Comparison of ENCODE assay signal across 1 cellular context in the genomic region with DNA sequence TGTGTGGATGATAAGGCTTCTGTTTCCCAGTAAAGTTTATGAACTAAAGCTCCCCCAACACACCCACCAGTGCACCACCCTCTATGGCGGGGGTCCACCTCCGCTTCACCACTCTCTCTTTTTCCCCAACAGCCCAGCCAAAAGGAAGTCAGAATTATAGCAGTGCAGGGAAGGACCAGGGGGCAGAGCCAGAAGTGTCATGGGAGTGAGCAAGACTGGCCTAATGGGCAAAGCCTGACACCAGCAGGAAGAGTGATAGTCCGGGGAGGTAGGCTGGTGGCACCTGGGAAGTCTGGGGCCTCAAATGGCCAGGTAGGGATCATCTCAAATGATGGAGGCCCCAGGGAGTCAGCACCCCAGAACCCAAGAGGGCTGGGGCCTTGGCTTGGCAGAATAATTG.
TF ChIP-seq lines count a peak whose summit lies in the region.

No MANE protein-coding gene starts in this region.

TF ChIP-seq in GM23338, 12 proteins besides CTCF, POLR2A, EP300 and RAD21:
- TF ChIP-seq, protein P1, sequence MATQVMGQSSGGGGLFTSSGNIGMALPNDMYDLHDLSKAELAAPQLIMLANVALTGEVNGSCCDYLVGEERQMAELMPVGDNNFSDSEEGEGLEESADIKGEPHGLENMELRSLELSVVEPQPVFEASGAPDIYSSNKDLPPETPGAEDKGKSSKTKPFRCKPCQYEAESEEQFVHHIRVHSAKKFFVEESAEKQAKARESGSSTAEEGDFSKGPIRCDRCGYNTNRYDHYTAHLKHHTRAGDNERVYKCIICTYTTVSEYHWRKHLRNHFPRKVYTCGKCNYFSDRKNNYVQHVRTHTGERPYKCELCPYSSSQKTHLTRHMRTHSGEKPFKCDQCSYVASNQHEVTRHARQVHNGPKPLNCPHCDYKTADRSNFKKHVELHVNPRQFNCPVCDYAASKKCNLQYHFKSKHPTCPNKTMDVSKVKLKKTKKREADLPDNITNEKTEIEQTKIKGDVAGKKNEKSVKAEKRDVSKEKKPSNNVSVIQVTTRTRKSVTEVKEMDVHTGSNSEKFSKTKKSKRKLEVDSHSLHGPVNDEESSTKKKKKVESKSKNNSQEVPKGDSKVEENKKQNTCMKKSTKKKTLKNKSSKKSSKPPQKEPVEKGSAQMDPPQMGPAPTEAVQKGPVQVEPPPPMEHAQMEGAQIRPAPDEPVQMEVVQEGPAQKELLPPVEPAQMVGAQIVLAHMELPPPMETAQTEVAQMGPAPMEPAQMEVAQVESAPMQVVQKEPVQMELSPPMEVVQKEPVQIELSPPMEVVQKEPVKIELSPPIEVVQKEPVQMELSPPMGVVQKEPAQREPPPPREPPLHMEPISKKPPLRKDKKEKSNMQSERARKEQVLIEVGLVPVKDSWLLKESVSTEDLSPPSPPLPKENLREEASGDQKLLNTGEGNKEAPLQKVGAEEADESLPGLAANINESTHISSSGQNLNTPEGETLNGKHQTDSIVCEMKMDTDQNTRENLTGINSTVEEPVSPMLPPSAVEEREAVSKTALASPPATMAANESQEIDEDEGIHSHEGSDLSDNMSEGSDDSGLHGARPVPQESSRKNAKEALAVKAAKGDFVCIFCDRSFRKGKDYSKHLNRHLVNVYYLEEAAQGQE (IDR thresholded peaks at IDR 0.05; ENCODE audit: unreplicated experiment) = no peak
- TF ChIP-seq JUNB (IDR thresholded peaks at IDR 0.05; ENCODE audit: unreplicated experiment) (no peak), CREB1 (CRISPR knock-in tag; IDR thresholded peaks at IDR 0.05; ENCODE audit: low read depth) (no peak), POLR2AphosphoS5 (IDR thresholded peaks at IDR 0.05; ENCODE audit: low read depth) (no peak), ZNF114 (CRISPR knock-in tag; IDR thresholded peaks at IDR 0.05) (no peak), STAT1 (IDR thresholded peaks at IDR 0.05; ENCODE audit: unreplicated experiment) (no peak), ZNF331 (CRISPR knock-in tag; IDR thresholded peaks at IDR 0.05; ENCODE audit: low read depth) (no peak), EZH2phosphoT487 (IDR thresholded peaks at IDR 0.05; ENCODE audit: unreplicated experiment) (no peak), NANOG (IDR thresholded peaks at IDR 0.05; ENCODE audit: borderline replicate concordance) (no peak), EZH2 (IDR thresholded peaks at IDR 0.05; ENCODE audit: low read depth, unreplicated experiment) (no peak)
- TF ChIP-seq, protein P2, sequence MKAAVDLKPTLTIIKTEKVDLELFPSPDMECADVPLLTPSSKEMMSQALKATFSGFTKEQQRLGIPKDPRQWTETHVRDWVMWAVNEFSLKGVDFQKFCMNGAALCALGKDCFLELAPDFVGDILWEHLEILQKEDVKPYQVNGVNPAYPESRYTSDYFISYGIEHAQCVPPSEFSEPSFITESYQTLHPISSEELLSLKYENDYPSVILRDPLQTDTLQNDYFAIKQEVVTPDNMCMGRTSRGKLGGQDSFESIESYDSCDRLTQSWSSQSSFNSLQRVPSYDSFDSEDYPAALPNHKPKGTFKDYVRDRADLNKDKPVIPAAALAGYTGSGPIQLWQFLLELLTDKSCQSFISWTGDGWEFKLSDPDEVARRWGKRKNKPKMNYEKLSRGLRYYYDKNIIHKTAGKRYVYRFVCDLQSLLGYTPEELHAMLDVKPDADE (IDR thresholded peaks at IDR 0.05) = no peak
- TF ChIP-seq, protein P3, sequence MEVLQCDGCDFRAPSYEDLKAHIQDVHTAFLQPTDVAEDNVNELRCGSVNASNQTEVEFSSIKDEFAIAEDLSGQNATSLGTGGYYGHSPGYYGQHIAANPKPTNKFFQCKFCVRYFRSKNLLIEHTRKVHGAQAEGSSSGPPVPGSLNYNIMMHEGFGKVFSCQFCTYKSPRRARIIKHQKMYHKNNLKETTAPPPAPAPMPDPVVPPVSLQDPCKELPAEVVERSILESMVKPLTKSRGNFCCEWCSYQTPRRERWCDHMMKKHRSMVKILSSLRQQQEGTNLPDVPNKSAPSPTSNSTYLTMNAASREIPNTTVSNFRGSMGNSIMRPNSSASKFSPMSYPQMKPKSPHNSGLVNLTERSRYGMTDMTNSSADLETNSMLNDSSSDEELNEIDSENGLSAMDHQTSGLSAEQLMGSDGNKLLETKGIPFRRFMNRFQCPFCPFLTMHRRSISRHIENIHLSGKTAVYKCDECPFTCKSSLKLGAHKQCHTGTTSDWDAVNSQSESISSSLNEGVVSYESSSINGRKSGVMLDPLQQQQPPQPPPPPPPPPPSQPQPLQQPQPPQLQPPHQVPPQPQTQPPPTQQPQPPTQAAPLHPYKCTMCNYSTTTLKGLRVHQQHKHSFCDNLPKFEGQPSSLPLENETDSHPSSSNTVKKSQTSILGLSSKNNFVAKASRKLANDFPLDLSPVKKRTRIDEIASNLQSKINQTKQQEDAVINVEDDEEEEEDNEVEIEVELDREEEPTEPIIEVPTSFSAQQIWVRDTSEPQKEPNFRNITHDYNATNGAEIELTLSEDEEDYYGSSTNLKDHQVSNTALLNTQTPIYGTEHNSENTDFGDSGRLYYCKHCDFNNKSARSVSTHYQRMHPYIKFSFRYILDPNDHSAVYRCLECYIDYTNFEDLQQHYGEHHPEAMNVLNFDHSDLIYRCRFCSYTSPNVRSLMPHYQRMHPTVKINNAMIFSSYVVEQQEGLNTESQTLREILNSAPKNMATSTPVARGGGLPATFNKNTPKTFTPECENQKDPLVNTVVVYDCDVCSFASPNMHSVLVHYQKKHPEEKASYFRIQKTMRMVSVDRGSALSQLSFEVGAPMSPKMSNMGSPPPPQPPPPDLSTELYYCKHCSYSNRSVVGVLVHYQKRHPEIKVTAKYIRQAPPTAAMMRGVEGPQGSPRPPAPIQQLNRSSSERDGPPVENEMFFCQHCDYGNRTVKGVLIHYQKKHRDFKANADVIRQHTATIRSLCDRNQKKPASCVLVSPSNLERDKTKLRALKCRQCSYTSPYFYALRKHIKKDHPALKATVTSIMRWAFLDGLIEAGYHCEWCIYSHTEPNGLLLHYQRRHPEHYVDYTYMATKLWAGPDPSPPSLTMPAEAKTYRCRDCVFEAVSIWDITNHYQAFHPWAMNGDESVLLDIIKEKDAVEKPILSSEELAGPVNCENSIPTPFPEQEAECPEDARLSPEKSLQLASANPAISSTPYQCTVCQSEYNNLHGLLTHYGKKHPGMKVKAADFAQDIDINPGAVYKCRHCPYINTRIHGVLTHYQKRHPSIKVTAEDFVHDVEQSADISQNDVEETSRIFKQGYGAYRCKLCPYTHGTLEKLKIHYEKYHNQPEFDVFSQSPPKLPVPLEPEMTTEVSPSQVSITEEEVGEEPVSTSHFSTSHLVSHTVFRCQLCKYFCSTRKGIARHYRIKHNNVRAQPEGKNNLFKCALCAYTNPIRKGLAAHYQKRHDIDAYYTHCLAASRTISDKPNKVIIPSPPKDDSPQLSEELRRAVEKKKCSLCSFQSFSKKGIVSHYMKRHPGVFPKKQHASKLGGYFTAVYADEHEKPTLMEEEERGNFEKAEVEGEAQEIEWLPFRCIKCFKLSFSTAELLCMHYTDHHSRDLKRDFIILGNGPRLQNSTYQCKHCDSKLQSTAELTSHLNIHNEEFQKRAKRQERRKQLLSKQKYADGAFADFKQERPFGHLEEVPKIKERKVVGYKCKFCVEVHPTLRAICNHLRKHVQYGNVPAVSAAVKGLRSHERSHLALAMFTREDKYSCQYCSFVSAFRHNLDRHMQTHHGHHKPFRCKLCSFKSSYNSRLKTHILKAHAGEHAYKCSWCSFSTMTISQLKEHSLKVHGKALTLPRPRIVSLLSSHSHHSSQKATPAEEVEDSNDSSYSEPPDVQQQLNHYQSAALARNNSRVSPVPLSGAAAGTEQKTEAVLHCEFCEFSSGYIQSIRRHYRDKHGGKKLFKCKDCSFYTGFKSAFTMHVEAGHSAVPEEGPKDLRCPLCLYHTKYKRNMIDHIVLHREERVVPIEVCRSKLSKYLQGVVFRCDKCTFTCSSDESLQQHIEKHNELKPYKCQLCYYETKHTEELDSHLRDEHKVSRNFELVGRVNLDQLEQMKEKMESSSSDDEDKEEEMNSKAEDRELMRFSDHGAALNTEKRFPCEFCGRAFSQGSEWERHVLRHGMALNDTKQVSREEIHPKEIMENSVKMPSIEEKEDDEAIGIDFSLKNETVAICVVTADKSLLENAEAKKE (CRISPR knock-in tag; IDR thresholded peaks at IDR 0.05) = no peak
